14 cellular contexts compared by ENCODE assay signal in the genomic region with DNA sequence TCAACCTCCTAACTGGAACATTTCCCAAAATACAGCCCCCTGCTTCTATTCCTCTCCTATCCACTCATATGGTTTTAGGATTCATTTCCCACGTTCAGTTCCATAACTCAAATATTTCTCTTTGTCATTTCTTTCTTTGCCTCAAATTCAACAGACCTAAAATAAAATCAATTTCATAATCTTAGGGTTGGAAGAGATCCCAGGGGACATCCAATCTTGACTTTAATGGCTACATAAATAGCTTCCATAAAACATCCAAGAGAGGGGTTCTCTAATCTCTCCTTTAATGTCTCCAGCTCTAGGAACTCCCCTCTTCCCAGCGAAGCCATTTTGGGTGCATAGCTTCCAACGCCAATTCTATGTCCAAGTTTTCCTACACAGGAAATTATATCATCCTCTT.
"Had no signal": no experiment of that assay in that cellular context is flagged by ENCODE, and none has a peak within 500 bp of the region (broad histone marks: within the 10 kb centered on the region; RNA-seq: fewer than 3 reads in every experiment).

No MANE protein-coding gene starts in this region.

- H3K27ac Mint-ChIP-seq: activated naive CD4-positive, alpha-beta T cell treated with anti-CD3 and anti-CD28 coated beads for 36 hours; naive thymus-derived CD8-positive, alpha-beta T cell had no signal

- H3K9me3 Mint-ChIP-seq: central memory CD8-positive, alpha-beta T cell had no signal

- H3K27me3 ChIP-seq: transverse colon had no signal

- DNase-seq: activated CD4-positive, alpha-beta T cell treated with anti-CD3 and anti-CD28 coated beads, Interleukin-2, amount 50 U/mL, for 4 hours; activated CD4-positive, CD25-positive, alpha-beta regulatory T cell treated with anti-CD3 and anti-CD28 coated beads, Interleukin-2, amount 50 U/mL, for 72 hours; activated naive CD4-positive, alpha-beta T cell treated with anti-CD3 and anti-CD28 coated beads for 36 hours; foreskin melanocyte; head of caudate nucleus; mucosa of descending colon; naive thymus-derived CD8-positive, alpha-beta T cell; occipital lobe; stimulated activated CD4-positive, alpha-beta T cell treated with anti-CD3 and anti-CD28 coated beads, Interleukin-2, amount 100 ng/mL, for 24 hours; stimulated activated naive CD4-positive, alpha-beta T cell; substantia nigra; transverse colon had no signal

- ATAC-seq: mucosa of descending colon; naive thymus-derived CD8-positive, alpha-beta T cell; sciatic nerve had no signal

- H3K27ac ChIP-seq: transverse colon had no signal

- H3K4me3 Mint-ChIP-seq: activated naive CD4-positive, alpha-beta T cell treated with anti-CD3 and anti-CD28 coated beads for 36 hours; central memory CD8-positive, alpha-beta T cell; naive thymus-derived CD8-positive, alpha-beta T cell had no signal

- H3K4me1 Mint-ChIP-seq: central memory CD8-positive, alpha-beta T cell had no signal

- H3K27me3 Mint-ChIP-seq: central memory CD8-positive, alpha-beta T cell; naive thymus-derived CD8-positive, alpha-beta T cell had no signal

- H3K4me3 ChIP-seq: mucosa of descending colon, transverse colon had no signal

- H3K9me3 ChIP-seq: mucosa of descending colon, transverse colon had no signal

- H3K36me3 ChIP-seq: transverse colon had no signal
